ENCODE assay signal across 19 cellular contexts in genomic region chr19:31261651-31262331, GRCh38.
DNase-seq lines count a peak whose midpoint lies in the region; ATAC-seq and TF ChIP-seq lines count a peak whose summit lies in the region.
"Had no signal": no experiment of that assay in that cellular context is flagged by ENCODE, and none has a peak within 500 bp of the region (broad histone marks: within the 10 kb centered on the region; RNA-seq: fewer than 3 reads in every experiment).

No MANE protein-coding gene starts in this region.

- peak overlapping the region; percentile 6; the same call in 1 of the 2 replicates for H3K4me3 ChIP-seq in AG10803 (ENCODE audit: low read length)
- peak overlapping the region; percentile 20 for H3K4me3 ChIP-seq in Loucy (ENCODE audit: low read length, poor library complexity, severe bottlenecking)
- H3K4me3 ChIP-seq in rectal smooth muscle tissue (ENCODE audit: low read length): peak overlapping the region; percentile 25
- H3K4me3 ChIP-seq: adrenal gland, neural progenitor cell, SJSA1 had no signal

- peak overlapping the region; percentile 41 for H3K4me2 ChIP-seq in Loucy (ENCODE audit: low read depth, low read length, poor library complexity, severe bottlenecking)
- H3K4me2 ChIP-seq: neural progenitor cell had no signal

- H3K27me3 ChIP-seq in Loucy (ENCODE audit: insufficient read depth, low read length, poor library complexity, severe bottlenecking) (no peaks in the 10 kb centered on the region), rectal smooth muscle tissue (ENCODE audit: control insufficient read depth, insufficient read depth, low read length) (no peaks in the 10 kb centered on the region)
- H3K27me3 ChIP-seq: adrenal gland, neural progenitor cell, SJSA1 had no signal

- peak overlapping the region; percentile 8 for H3K27ac ChIP-seq in rectal smooth muscle tissue (ENCODE audit: low read depth, low read length)
- H3K27ac ChIP-seq: adrenal gland, neural progenitor cell, SJSA1 had no signal

- DNase-seq in AG10803 (ENCODE audit: low read depth): peak; percentile 83
- peak; percentile 43 for DNase-seq in fibroblast of gingiva (ENCODE audit: low read depth)
- no peak for DNase-seq in germinal center (ENCODE audit: low spot score)
- DNase-seq in GM19240 (ENCODE audit: insufficient read length, low spot score): no peak
- no peak for DNase-seq in NAMALWA (ENCODE audit: low spot score)
- DNase-seq: activated CD4-positive, alpha-beta T cell treated with anti-CD3 and anti-CD28 coated beads for 1 hour; caudate nucleus; effector memory CD4-positive, alpha-beta T cell; KBM-7; NCI-H1092 treated with DMSO at 0.1 percent for 48 hours; NCI-H774; PC-3; retina had no signal

- TF ChIP-seq CTCF in AG10803 (conservative IDR thresholded peaks at IDR 0.05; ENCODE audit: low read length) (no peak), Loucy (conservative IDR thresholded peaks at IDR 0.05; ENCODE audit: low read length) (no peak)

- ATAC-seq in HG03378 (IDR thresholded peaks at IDR 0.05; ENCODE audit: unreplicated experiment): no peak
- ATAC-seq: PC-3 had no signal

- H3K79me2 ChIP-seq in Loucy (ENCODE audit: insufficient read depth, low read length): no peaks in the 10 kb centered on the region

- no peaks in the 10 kb centered on the region for H3F3A ChIP-seq in Loucy (ENCODE audit: low read depth)

- H3K4me1 ChIP-seq in Loucy (ENCODE audit: insufficient read depth, low read length, poor library complexity, severe bottlenecking) (no peaks in the 10 kb centered on the region), rectal smooth muscle tissue (ENCODE audit: control insufficient read depth, insufficient read depth, low read length) (peaks cover 8% of the 10 kb centered on the region)
- H3K4me1 ChIP-seq: adrenal gland, SJSA1 had no signal

- H3K9ac ChIP-seq in Loucy (ENCODE audit: low read depth, low read length, poor library complexity, severe bottlenecking) (no peak overlapping the region), rectal smooth muscle tissue (ENCODE audit: low read length) (no peak overlapping the region)
- H3K9ac ChIP-seq: neural progenitor cell had no signal

- H4K20me1 ChIP-seq in Loucy (ENCODE audit: insufficient read depth, low read length, poor library complexity, severe bottlenecking): no peaks in the 10 kb centered on the region

- H2AFZ ChIP-seq in Loucy (ENCODE audit: low read length): peak overlapping the region; percentile 78
- H2AFZ ChIP-seq: neural progenitor cell had no signal

- no peaks in the 10 kb centered on the region for H3K9me3 ChIP-seq in Loucy (ENCODE audit: insufficient read depth, low read depth, low read length)
- H3K9me3 ChIP-seq: adrenal gland had no signal

- no peaks in the 10 kb centered on the region for H3K9me2 ChIP-seq in Loucy (replicated peaks; ENCODE audit: low read depth, low read length)

- no peaks in the 10 kb centered on the region for H3K36me3 ChIP-seq in Loucy (ENCODE audit: insufficient read depth, low read length)
- no peaks in the 10 kb centered on the region for H3K36me3 ChIP-seq in rectal smooth muscle tissue (ENCODE audit: control insufficient read depth, insufficient read depth, low read length)
- H3K36me3 ChIP-seq: adrenal gland, neural progenitor cell, SJSA1 had no signal

Comparison
In these comparisons a context has a peak if more than half of its experiments do, and no peak if none do; other contexts are left out.
1. DNase-seq: peak in AG10803 (single experiment) and fibroblast of gingiva (single experiment); none in germinal center (single experiment), GM19240 (single experiment) and NAMALWA (single experiment).
2. Peak in every context shown above with its lines, with median percentiles within 50 percentile points of each other: H3K4me3 ChIP-seq.